ENCODE assay signal across 23 cellular contexts in genomic region chr10:106804992-106805391, GRCh38.
"Had no signal": no experiment of that assay in that cellular context is flagged by ENCODE, and none has a peak within 500 bp of the region (broad histone marks: within the 10 kb centered on the region; RNA-seq: fewer than 3 reads in every experiment).

No MANE protein-coding gene starts in this region.

- H3K4me1 ChIP-seq: colonic mucosa, esophagus squamous epithelium, gastrocnemius medialis, heart right ventricle, left lung, lower lobe of right lung had no signal

- ATAC-seq: effector memory CD8-positive, alpha-beta T cell; esophagus mucosa; gastrocnemius medialis; heart right ventricle; left cardiac atrium; left lung; left ventricle myocardium superior; lower lobe of right lung; mucosa of descending colon; naive thymus-derived CD8-positive, alpha-beta T cell had no signal

- DNase-seq: colonic mucosa; cortex of kidney; effector CD8-positive, alpha-beta T cell; effector memory CD8-positive, alpha-beta T cell; endodermal cell; erythroblast; esophagus squamous epithelium; foreskin fibroblast; foreskin melanocyte; gastrocnemius medialis; glutamatergic neuron; head of caudate nucleus; heart right ventricle; hippocampal formation; left cardiac atrium; left lung; left ventricle myocardium superior; lower lobe of right lung; mucosa of descending colon; naive B cell; naive thymus-derived CD8-positive, alpha-beta T cell had no signal

- H3K27ac ChIP-seq: colonic mucosa, epithelial cell of prostate, esophagus squamous epithelium, gastrocnemius medialis, heart right ventricle, left lung, lower lobe of right lung had no signal

- H3K9me3 ChIP-seq: colonic mucosa, gastrocnemius medialis, left lung, lower lobe of right lung, mucosa of descending colon had no signal

- H3K27me3 ChIP-seq: colonic mucosa, esophagus squamous epithelium, gastrocnemius medialis, heart right ventricle, left lung had no signal

- H3K4me3 ChIP-seq: colonic mucosa, esophagus squamous epithelium, gastrocnemius medialis, heart right ventricle, left lung, lower lobe of right lung, mucosa of descending colon had no signal

- H3K36me3 ChIP-seq: colonic mucosa, esophagus squamous epithelium, gastrocnemius medialis, heart right ventricle, left lung, lower lobe of right lung had no signal
